Comparison of ENCODE assay signal across 17 cellular contexts in the genomic region with DNA sequence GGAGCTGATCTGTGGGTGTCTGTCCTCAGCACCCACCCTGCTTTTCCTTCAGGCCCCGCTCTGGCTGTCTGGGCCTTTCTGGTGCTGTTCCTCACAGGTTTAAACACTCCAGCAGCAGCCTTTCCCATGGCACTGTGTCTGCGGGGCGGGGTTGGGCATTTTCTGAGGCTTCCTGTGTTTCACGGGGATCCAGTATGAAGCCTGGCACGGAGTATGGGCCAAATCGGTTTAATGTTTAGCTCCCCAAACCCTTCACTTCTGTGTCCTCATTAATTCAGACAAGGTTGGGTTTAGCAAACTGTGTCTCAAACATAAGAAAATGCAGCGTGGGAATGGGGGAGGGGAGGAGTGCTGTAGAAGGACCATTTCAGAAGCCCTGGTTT. TPM values are rescaled to one million over a fixed set of nuclear protein-coding genes. Genes with fewer than 3 reads are reported as not detected.
DNase-seq lines count a peak whose midpoint lies in the region; ATAC-seq, FAIRE-seq and TF ChIP-seq lines count a peak whose summit lies in the region.
"Had no signal": no experiment of that assay in that cellular context is flagged by ENCODE, and none has a peak within 500 bp of the region (broad histone marks: within the 10 kb centered on the region; RNA-seq: fewer than 3 reads in every experiment).

No MANE protein-coding gene starts in this region.

- no peak overlapping the region for H3K27ac ChIP-seq in CD4-positive, CD25-positive, alpha-beta regulatory T cell (ENCODE audit: insufficient read depth, low read length, poor library complexity, severe bottlenecking)
- H3K27ac ChIP-seq: SK-N-MC, skin epidermis, tibial nerve had no signal

- H3K4me3 Mint-ChIP-seq in CD4-positive, CD25-positive, alpha-beta regulatory T cell = peak overlapping the region in 1 of 4 donors; percentile 87
- H3K4me3 Mint-ChIP-seq in osteocyte (ENCODE audit: unreplicated experiment) = no peak overlapping the region
- H3K4me3 Mint-ChIP-seq: activated CD4-positive, alpha-beta memory T cell treated with anti-CD3 and anti-CD28 coated beads, Interleukin-2, amount 10 ng/mL, durations not matched to agents 7 days and 5 days; nephron progenitor cell; stimulated activated naive CD8-positive, alpha-beta T cell treated with anti-CD3 and anti-CD28 coated beads, Interleukin-15, Interleukin-2, amounts not matched to agents 100 ng/mL and 50 ng/mL, for 24 hours had no signal

- no peaks in the 10 kb centered on the region for H3K27me3 Mint-ChIP-seq in CD4-positive, CD25-positive, alpha-beta regulatory T cell
- no peaks in the 10 kb centered on the region for H3K27me3 Mint-ChIP-seq in osteocyte (ENCODE audit: unreplicated experiment)
- H3K27me3 Mint-ChIP-seq: activated CD4-positive, alpha-beta memory T cell treated with anti-CD3 and anti-CD28 coated beads, Interleukin-2, amount 10 ng/mL, durations not matched to agents 7 days and 5 days; stimulated activated naive CD8-positive, alpha-beta T cell treated with anti-CD3 and anti-CD28 coated beads, Interleukin-15, Interleukin-2, amounts not matched to agents 100 ng/mL and 50 ng/mL, for 24 hours had no signal

- no peaks in the 10 kb centered on the region for H3K9me3 ChIP-seq in CD4-positive, CD25-positive, alpha-beta regulatory T cell (ENCODE audit: control insufficient read depth in 2 of 2, low read length in 2 of 2)
- H3K9me3 ChIP-seq: tibial nerve had no signal

- ATAC-seq in CD4-positive, CD25-positive, alpha-beta regulatory T cell (ENCODE audit: low read depth in 2 of 2) = no peak
- ATAC-seq in GM18867 (IDR thresholded peaks at IDR 0.05; ENCODE audit: unreplicated experiment) (no peak), GM21576 (IDR thresholded peaks at IDR 0.05; ENCODE audit: unreplicated experiment) (no peak)

- H3K27me3 ChIP-seq in CD4-positive, CD25-positive, alpha-beta regulatory T cell (ENCODE audit: control insufficient read depth, insufficient read depth, low read length) = no peaks in the 10 kb centered on the region
- H3K27me3 ChIP-seq: tibial nerve had no signal

- peaks cover 9 to 73% (median 33%) of the 10 kb centered on the region in 4 donors for H3K4me1 Mint-ChIP-seq in CD4-positive, CD25-positive, alpha-beta regulatory T cell
- peaks cover 59% of the 10 kb centered on the region for H3K4me1 Mint-ChIP-seq in osteocyte (ENCODE audit: unreplicated experiment)

- peaks cover 10% of the 10 kb centered on the region for H3K4me1 ChIP-seq in CD4-positive, CD25-positive, alpha-beta regulatory T cell (ENCODE audit: control insufficient read depth, insufficient read depth, low read length, poor library complexity, severe bottlenecking)

- peak; percentile 43 for FAIRE-seq in RCC 7860 (lab: Jason Lieb, UNC)

- DNase-seq in CD4-positive, CD25-positive, alpha-beta regulatory T cell = no peak
- DNase-seq in RCC 7860 (ENCODE audit: low spot score) = no peak
- peak; percentile 56 for DNase-seq in left kidney (ENCODE audit: low read depth, low spot score)
- DNase-seq in osteocyte (ENCODE audit: extremely low spot score, unreplicated experiment) = no peak
- no peak for DNase-seq in AG20443 (ENCODE audit: low spot score)
- DNase-seq: activated CD4-positive, alpha-beta memory T cell treated with anti-CD3 and anti-CD28 coated beads, Interleukin-2, amount 10 ng/mL, durations not matched to agents 7 days and 5 days; NCI-H1092 treated with DMSO at 0.1 percent for 48 hours; NCI-H510A; NK-92 treated with Interleukin-12 subunit alpha and Interleukin-12 subunit beta, amount 100 ng/mL, for 24 hours had no signal

- peaks cover 17% of the 10 kb centered on the region for H3K36me3 Mint-ChIP-seq in CD4-positive, CD25-positive, alpha-beta regulatory T cell
- H3K36me3 Mint-ChIP-seq in osteocyte (ENCODE audit: unreplicated experiment) = peaks cover 3% of the 10 kb centered on the region

- no peak for TF ChIP-seq CTCF in osteocyte (IDR thresholded peaks at IDR 0.05)

- H3K27ac Mint-ChIP-seq in CD4-positive, CD25-positive, alpha-beta regulatory T cell = peak overlapping the region in 2 of 3 donors; percentile 13 to 33
- peak overlapping the region; percentile 59 for H3K27ac Mint-ChIP-seq in osteocyte (ENCODE audit: unreplicated experiment)
- H3K27ac Mint-ChIP-seq: activated CD4-positive, alpha-beta memory T cell treated with anti-CD3 and anti-CD28 coated beads, Interleukin-2, amount 10 ng/mL, durations not matched to agents 7 days and 5 days; nephron progenitor cell; progenitor cell of endocrine pancreas; stimulated activated naive CD8-positive, alpha-beta T cell treated with anti-CD3 and anti-CD28 coated beads, Interleukin-15, Interleukin-2, amounts not matched to agents 100 ng/mL and 50 ng/mL, for 24 hours had no signal

- H3K4me3 ChIP-seq in CD4-positive, CD25-positive, alpha-beta regulatory T cell (ENCODE audit: low read depth, low read length) = no peak overlapping the region
- H3K4me3 ChIP-seq: SK-N-MC, skin epidermis, tibial nerve had no signal

- H3K36me3 ChIP-seq in CD4-positive, CD25-positive, alpha-beta regulatory T cell (ENCODE audit: control insufficient read depth, insufficient read depth, low read length) = no peaks in the 10 kb centered on the region
- H3K36me3 ChIP-seq: tibial nerve had no signal

- no peaks in the 10 kb centered on the region for H3K9me3 Mint-ChIP-seq in CD4-positive, CD25-positive, alpha-beta regulatory T cell
- H3K9me3 Mint-ChIP-seq in osteocyte (ENCODE audit: unreplicated experiment) = no peaks in the 10 kb centered on the region
- H3K9me3 Mint-ChIP-seq: activated CD4-positive, alpha-beta memory T cell treated with anti-CD3 and anti-CD28 coated beads, Interleukin-2, amount 10 ng/mL, durations not matched to agents 7 days and 5 days; nephron progenitor cell; stimulated activated naive CD8-positive, alpha-beta T cell treated with anti-CD3 and anti-CD28 coated beads, Interleukin-15, Interleukin-2, amounts not matched to agents 100 ng/mL and 50 ng/mL, for 24 hours had no signal

RNA-seq across cellular contexts. Expression of a gene that starts 44.8 kb away (rescaled TPM):
- 33.8 TPM for total RNA-seq in CD4-positive, CD25-positive, alpha-beta regulatory T cell
- 10 to 100 TPM; 80.6 to 95.6 (median 87.7) TPM for polyA plus RNA-seq in CD4-positive, CD25-positive, alpha-beta regulatory T cell
- 56.8 and 57.8 TPM in 2 replicates for total RNA-seq in osteocyte
